In genomic region chr19:15299568-15300409, GRCh38 we compare ENCODE assay signal across 9 cellular contexts. TPM values are rescaled to one million over a fixed set of nuclear protein-coding genes. Genes with fewer than 3 reads are reported as not detected.
DNase-seq lines count a peak whose midpoint lies in the region; ATAC-seq, FAIRE-seq and TF ChIP-seq lines count a peak whose summit lies in the region.
"Had no signal": no experiment of that assay in that cellular context is flagged by ENCODE, and none has a peak within 500 bp of the region (broad histone marks: within the 10 kb centered on the region; RNA-seq: fewer than 3 reads in every experiment).

No MANE protein-coding gene starts in this region.

- H3K4me1 Mint-ChIP-seq in CD8-positive, alpha-beta T cell (ENCODE audit: low read depth) = peaks cover 87% of the 10 kb centered on the region
- peaks cover 84 to 92% of the 10 kb centered on the region in 2 donors for H3K4me1 Mint-ChIP-seq in effector memory CD8-positive, alpha-beta T cell (ENCODE audit: low read depth in 2 of 2)
- H3K4me1 Mint-ChIP-seq in neural progenitor cell = peaks cover 51% of the 10 kb centered on the region

- BruUV-seq in PC-9 (replicated peaks; lab: Mats Ljungman, UMichigan) = no TSS peak

- no peak for DNase-seq in CD8-positive, alpha-beta T cell
- DNase-seq in PC-9 = no peak
- no peak for DNase-seq in effector memory CD8-positive, alpha-beta T cell
- DNase-seq in neural progenitor cell (ENCODE audit: low spot score) = no peak
- no peak for DNase-seq in H54 (ENCODE audit: insufficient read length, low spot score)
- no peak for DNase-seq in NCI-H526 treated with DMSO at 0.1 percent for 48 hours (lab: John Stamatoyannopoulos, UW)
- DNase-seq in NCI-H2196 treated with DMSO at 0.1 percent for 48 hours (lab: John Stamatoyannopoulos, UW; ENCODE audit: unreplicated experiment) = no peak
- no peak for DNase-seq in G401 (ENCODE audit: low spot score)
- DNase-seq: activated CD8-positive, alpha-beta memory T cell treated with anti-CD3 and anti-CD28 coated beads, Interleukin-2, amount 50 U/mL, for 48 hours had no signal

- H3K27ac Mint-ChIP-seq in CD8-positive, alpha-beta T cell = peak overlapping the region; percentile 88
- H3K27ac Mint-ChIP-seq in effector memory CD8-positive, alpha-beta T cell = peak overlapping the region; percentile 72 to 85
- H3K27ac Mint-ChIP-seq in neural progenitor cell = peak overlapping the region; percentile 85

- TF ChIP-seq CTCF in CD8-positive, alpha-beta T cell (IDR thresholded peaks at IDR 0.05) = no peak
- no peak for TF ChIP-seq CTCF in PC-9 (conservative IDR thresholded peaks at IDR 0.05)
- TF ChIP-seq CTCF in neural progenitor cell (IDR thresholded peaks at IDR 0.05) = no peak

- H3K27me3 ChIP-seq in CD8-positive, alpha-beta T cell (ENCODE audit: insufficient read depth, low read length) = no peaks in the 10 kb centered on the region
- H3K27me3 ChIP-seq in PC-9 (ENCODE audit: insufficient read depth, low read depth) (no peaks in the 10 kb centered on the region), neural progenitor cell (no peaks in the 10 kb centered on the region)

- H3K4me2 ChIP-seq in PC-9 (no peak overlapping the region), neural progenitor cell (no peak overlapping the region)

- CTCF ChIA-PET in CD8-positive, alpha-beta T cell (lab: Charles Lee) = no interaction called here
- CTCF ChIA-PET in PC-9 (lab: Charles Lee) = no interaction called here

- no peak overlapping the region for H3K27ac ChIP-seq in CD8-positive, alpha-beta T cell (ENCODE audit: low read depth, low read length)
- peak overlapping the region; percentile 58 for H3K27ac ChIP-seq in PC-9
- H3K27ac ChIP-seq in neural progenitor cell = no peak overlapping the region

- FAIRE-seq in H54 (lab: Jason Lieb, UNC) = no peak

- peaks cover 15% of the 10 kb centered on the region for H3K36me3 Mint-ChIP-seq in CD8-positive, alpha-beta T cell
- H3K36me3 Mint-ChIP-seq in effector memory CD8-positive, alpha-beta T cell (ENCODE audit: insufficient read depth) = peaks cover 28% of the 10 kb centered on the region
- peaks cover 45% of the 10 kb centered on the region for H3K36me3 Mint-ChIP-seq in neural progenitor cell

- no peaks in the 10 kb centered on the region for H3K36me3 ChIP-seq in CD8-positive, alpha-beta T cell (ENCODE audit: insufficient read depth, low read length)
- H3K36me3 ChIP-seq in PC-9 (ENCODE audit: low read depth) (0 out of 2 replicates have a peak, but pooled peaks cover 7% of the 10 kb centered on the region), neural progenitor cell (no peaks in the 10 kb centered on the region)

- no peak for ATAC-seq in CD8-positive, alpha-beta T cell
- no peak for ATAC-seq in effector memory CD8-positive, alpha-beta T cell (replicated peaks)

- no peaks in the 10 kb centered on the region for H3K27me3 Mint-ChIP-seq in CD8-positive, alpha-beta T cell (ENCODE audit: low read depth)
- no peaks in the 10 kb centered on the region for H3K27me3 Mint-ChIP-seq in effector memory CD8-positive, alpha-beta T cell
- peaks cover 4% of the 10 kb centered on the region for H3K27me3 Mint-ChIP-seq in neural progenitor cell (ENCODE audit: insufficient read depth, low read depth)

- no peak overlapping the region for H3K9ac ChIP-seq in neural progenitor cell

- no peaks in the 10 kb centered on the region for H3K9me3 ChIP-seq in CD8-positive, alpha-beta T cell (ENCODE audit: low read length)
- H3K9me3 ChIP-seq in PC-9 (ENCODE audit: insufficient read depth, low read depth) (no peaks in the 10 kb centered on the region), neural progenitor cell (ENCODE audit: low read depth) (no peaks in the 10 kb centered on the region)

- no peaks in the 10 kb centered on the region for H3K9me2 ChIP-seq in PC-9 (ENCODE audit: insufficient read depth)

- H3K79me2 ChIP-seq in PC-9 (ENCODE audit: low read depth) = peaks cover 99% of the 10 kb centered on the region
- H3K79me2 ChIP-seq in neural progenitor cell (ENCODE audit: low read depth) = peaks cover 100% of the 10 kb centered on the region

- H3K9me3 Mint-ChIP-seq in CD8-positive, alpha-beta T cell = no peaks in the 10 kb centered on the region
- H3K9me3 Mint-ChIP-seq in effector memory CD8-positive, alpha-beta T cell = no peaks in the 10 kb centered on the region
- peaks cover 26% of the 10 kb centered on the region for H3K9me3 Mint-ChIP-seq in neural progenitor cell

- POLR2A ChIA-PET in CD8-positive, alpha-beta T cell (lab: Charles Lee) = no interaction called here
- POLR2A ChIA-PET in PC-9 (lab: Charles Lee; ENCODE audit: unreplicated experiment) = no interaction called here

- H3K4me1 ChIP-seq in CD8-positive, alpha-beta T cell (ENCODE audit: insufficient read depth, low read length) = peaks cover 78% of the 10 kb centered on the region
- peaks cover 59% of the 10 kb centered on the region for H3K4me1 ChIP-seq in PC-9 (replicated peaks; ENCODE audit: insufficient read depth)
- peaks cover 29% of the 10 kb centered on the region for H3K4me1 ChIP-seq in neural progenitor cell

- H3K4me3 Mint-ChIP-seq in CD8-positive, alpha-beta T cell = no peak overlapping the region
- H3K4me3 Mint-ChIP-seq in effector memory CD8-positive, alpha-beta T cell = peak overlapping the region; percentile 65 to 75
- H3K4me3 Mint-ChIP-seq in neural progenitor cell = no peak overlapping the region

- H4K20me1 ChIP-seq in PC-9 (ENCODE audit: insufficient read depth) (peaks cover 98% of the 10 kb centered on the region), neural progenitor cell (ENCODE audit: low read depth) (peaks cover 100% of the 10 kb centered on the region)

- in situ Hi-C loops in G401 (cut with HindIII; ENCODE audit: low sequenced_read_pairs) = no loop called here

- H2AFZ ChIP-seq in PC-9 (no peak overlapping the region), neural progenitor cell (replicated peaks) (no peak overlapping the region)

- H3K4me3 ChIP-seq in CD8-positive, alpha-beta T cell (ENCODE audit: low read depth, low read length) = no peak overlapping the region
- H3K4me3 ChIP-seq in PC-9 (no peak overlapping the region), neural progenitor cell (no peak overlapping the region)

- peaks cover 44% of the 10 kb centered on the region; the same call in 1 of the 2 replicates for H3F3A ChIP-seq in PC-9 (ENCODE audit: insufficient read depth, low read depth)
- H3F3A ChIP-seq in neural progenitor cell (ENCODE audit: low read depth) = peaks cover 25% of the 10 kb centered on the region

- no peak for TF ChIP-seq POLR2A in H54 (IDR thresholded peaks at IDR 0.05; ENCODE audit: low read depth, low read length)

- intact Hi-C loops in CD8-positive, alpha-beta T cell (cut with DNase I, micrococcal nuclease) = no loop called here
- intact Hi-C loops in PC-9 (cut with micrococcal nuclease; ENCODE audit: unreplicated experiment) = no loop called here

RNA-seq across cellular contexts. Expression of gene BRD4, which starts 32.5 kb away (rescaled TPM):
- 100 to 1,000 TPM; 123 to 128 TPM for total RNA-seq in CD8-positive, alpha-beta T cell
- 109 and 138 TPM in 2 replicates for total RNA-seq in PC-9 (2021)
- 14.5 and 20.9 TPM in 2 replicates for total RNA-seq in neural progenitor cell (ENCODE audit: low replicate concordance)
- total RNA-seq in G401 (2014; rRNA removed; shearing (Covaris generic)) = 7.4 and 8.6 TPM in 2 replicates

Comparison
In these comparisons a context has a peak if more than half of its experiments do, and no peak if none do; other contexts are left out.
1. H3K4me3 Mint-ChIP-seq: peak in effector memory CD8-positive, alpha-beta T cell (2 of 2); none in CD8-positive, alpha-beta T cell (single experiment) and neural progenitor cell (single experiment).
2. Peak in every context shown above with its lines, with median percentiles within 50 percentile points of each other: H3K27ac Mint-ChIP-seq.